ENCODE assay signal across 9 cellular contexts in genomic region chr22:22397292-22397870, GRCh38.
A peak's percentile ranks its signal among the peaks of the same experiment; 100 is the strongest.
DNase-seq lines count a peak whose midpoint lies in the region; ATAC-seq and TF ChIP-seq lines count a peak whose summit lies in the region.
"Had no signal": no experiment of that assay in that cellular context is flagged by ENCODE, and none has a peak within 500 bp of the region (broad histone marks: within the 10 kb centered on the region; RNA-seq: fewer than 3 reads in every experiment).

No MANE protein-coding gene starts in this region.

- peaks cover 52% of the 10 kb centered on the region for H3K4me1 ChIP-seq in BLaER1
- peaks cover 3% of the 10 kb centered on the region; the same call in 1 of the 2 replicates for H3K4me1 ChIP-seq in IMR-90 (ENCODE audit: control insufficient read depth, insufficient read depth, low read length)
- no peaks in the 10 kb centered on the region for H3K4me1 ChIP-seq in mucosa of descending colon (ENCODE audit: low read depth)

- no peak overlapping the region for H2BK20ac ChIP-seq in IMR-90 (ENCODE audit: low read depth, low read length)

- H4K91ac ChIP-seq in IMR-90 (ENCODE audit: insufficient read depth, low read depth, low read length) = no peak overlapping the region

- H4K8ac ChIP-seq in IMR-90 (ENCODE audit: low read depth in 2 of 2, low read length in 2 of 2) = no peak overlapping the region

- H3K36me3 ChIP-seq in BLaER1 (no peaks in the 10 kb centered on the region), IMR-90 (ENCODE audit: control insufficient read depth, insufficient read depth, low read length) (no peaks in the 10 kb centered on the region), mucosa of descending colon (ENCODE audit: low read depth) (no peaks in the 10 kb centered on the region)

- H2BK5ac ChIP-seq in IMR-90 (ENCODE audit: low read depth, low read length, poor library complexity, severe bottlenecking) = no peak overlapping the region

- TF ChIP-seq RAD21 in IMR-90 (IDR thresholded peaks at IDR 0.05; ENCODE audit: low read length) = no peak

- H3K9me1 ChIP-seq in IMR-90 (ENCODE audit: insufficient read depth, low read length) = no peaks in the 10 kb centered on the region

- CTCF ChIA-PET in IMR-90 (lab: Yijun Ruan, JAX) = no interaction called here

- H3K27me3 ChIP-seq in BLaER1 = no peaks in the 10 kb centered on the region
- H3K27me3 ChIP-seq in IMR-90 (ENCODE audit: control insufficient read depth, insufficient read depth, low read length) = peaks cover 12% of the 10 kb centered on the region

- no peak overlapping the region for H3K4me3 Mint-ChIP-seq in activated T-cell treated with anti-CD3 and anti-CD28 coated beads, Interleukin-2, amount 50 U/mL, for 24 hours
- H3K4me3 Mint-ChIP-seq: activated naive CD8-positive, alpha-beta T cell had no signal

- no peaks in the 10 kb centered on the region for H4K20me1 ChIP-seq in BLaER1
- H4K20me1 ChIP-seq in IMR-90 (ENCODE audit: insufficient read depth, low read length) = no peaks in the 10 kb centered on the region

- H3K27me3 Mint-ChIP-seq in activated T-cell treated with anti-CD3 and anti-CD28 coated beads, Interleukin-2, amount 50 U/mL, for 24 hours = peaks cover 5% of the 10 kb centered on the region

- no peak overlapping the region for H3K14ac ChIP-seq in IMR-90 (replicated peaks; ENCODE audit: low read depth, low read length)

- no peak overlapping the region for H2AK5ac ChIP-seq in IMR-90 (ENCODE audit: low read depth, low read length)

- 69% methylated on average over 2 of the region's 6 CpGs; no CpG with 5 or more reads in 1 of the 2 experiments for WGBS in IMR-90 (ENCODE audit: extremely low coverage in 2 of 2, insufficient read length in 1 of 2), 2 experiments

- H3K18ac ChIP-seq in IMR-90 (ENCODE audit: low read depth, low read length) = no peak overlapping the region

- no peak overlapping the region for H2AFZ ChIP-seq in IMR-90 (replicated peaks; ENCODE audit: low read length, poor library complexity)

- no peaks in the 10 kb centered on the region for H3K4me1 Mint-ChIP-seq in activated T-cell treated with anti-CD3 and anti-CD28 coated beads, Interleukin-2, amount 50 U/mL, for 24 hours (ENCODE audit: low read depth)

- in situ Hi-C loops in IMR-90 (cut with MboI; ENCODE audit: low sequenced_read_pairs) = loop anchor here (5.0 kb wide), 1 partner anchor 50 kb away; no protein-coding TSS in a partner anchor

- BruUV-seq in IMR-90 (replicated peaks; lab: Mats Ljungman, UMichigan) = no TSS peak

- no peak for TF ChIP-seq CTCF in IMR-90 (conservative IDR thresholded peaks at IDR 0.05; ENCODE audit: low read depth, low read length)
- no peak for TF ChIP-seq CTCF in mucosa of descending colon (IDR thresholded peaks at IDR 0.05)

- H3K4me2 ChIP-seq in BLaER1 (peak overlapping the region; percentile 87), IMR-90 (ENCODE audit: low read depth, low read length) (no peak overlapping the region)

- intact Hi-C loops in IMR-90 (cut with micrococcal nuclease) = no loop called here
- intact Hi-C loops in mucosa of descending colon (cut with DNase I, micrococcal nuclease) = no loop called here

- no peak overlapping the region for H3K56ac ChIP-seq in IMR-90 (ENCODE audit: extremely low read depth, insufficient read depth, low read length)

- H3K27ac Mint-ChIP-seq in activated T-cell treated with anti-CD3 and anti-CD28 coated beads, Interleukin-2, amount 50 U/mL, for 24 hours = no peak overlapping the region
- H3K27ac Mint-ChIP-seq: activated naive CD8-positive, alpha-beta T cell had no signal

- peaks cover 11% of the 10 kb centered on the region; the same call in 1 of the 2 replicates for H3K9me3 ChIP-seq in BLaER1
- H3K9me3 ChIP-seq in IMR-90 (ENCODE audit: control insufficient read depth, insufficient read depth, low read length) = no peaks in the 10 kb centered on the region
- H3K9me3 ChIP-seq in mucosa of descending colon = no peaks in the 10 kb centered on the region

- H4K5ac ChIP-seq in IMR-90 (ENCODE audit: low read depth, low read length) = no peak overlapping the region

- no peak for TF ChIP-seq POLR2A in IMR-90 (IDR thresholded peaks at IDR 0.05; ENCODE audit: low read depth, low read length)

- no peak overlapping the region for H3K4ac ChIP-seq in IMR-90 (ENCODE audit: low read depth, low read length)

- H3K23ac ChIP-seq in IMR-90 (ENCODE audit: low read depth, low read length) = no peak overlapping the region

- H3K9ac ChIP-seq in BLaER1 = 0 out of 2 replicates have a peak overlapping the region, but pooled peaks have one; percentile 27
- no peak overlapping the region for H3K9ac ChIP-seq in IMR-90 (ENCODE audit: low read depth, low read length)

- DNase-seq in IMR-90 = no peak
- DNase-seq in dermis blood vessel endothelial cell = peak; percentile 25
- DNase-seq in mucosa of descending colon = no peak
- DNase-seq in GOT3 (lab: John Stamatoyannopoulos, UW) = no peak
- no peak for DNase-seq in activated T-cell treated with anti-CD3 and anti-CD28 coated beads, Interleukin-2, amount 50 U/mL, for 24 hours
- no peak for DNase-seq in effector CD4-positive, alpha-beta T cell
- DNase-seq in NCI-H526 treated with DMSO at 0.1 percent for 48 hours (lab: John Stamatoyannopoulos, UW) = no peak

- H3K4me3 ChIP-seq in BLaER1 (no peak overlapping the region), IMR-90 (ENCODE audit: insufficient read depth, low read depth, low read length) (no peak overlapping the region), mucosa of descending colon (no peak overlapping the region)

- POLR2A ChIA-PET in IMR-90 (lab: Charles Lee; ENCODE audit: unreplicated experiment) = no interaction called here

- ATAC-seq in IMR-90 (ENCODE audit: low read depth) (peak; percentile 53), mucosa of descending colon (peak; percentile 34)

- no peaks in the 10 kb centered on the region for H3K36me3 Mint-ChIP-seq in activated T-cell treated with anti-CD3 and anti-CD28 coated beads, Interleukin-2, amount 50 U/mL, for 24 hours (ENCODE audit: low read depth)

- dilution Hi-C loops in IMR-90 (cut with HindIII; ENCODE audit: low sequenced_read_pairs, unreplicated experiment) = no loop called here

- no peaks in the 10 kb centered on the region for H3K9me3 Mint-ChIP-seq in activated T-cell treated with anti-CD3 and anti-CD28 coated beads, Interleukin-2, amount 50 U/mL, for 24 hours

- H3K27ac ChIP-seq in BLaER1 = peak overlapping the region; percentile 90
- no peak overlapping the region for H3K27ac ChIP-seq in IMR-90 (ENCODE audit: insufficient read depth, low read length)

- H3K79me1 ChIP-seq in IMR-90 (ENCODE audit: low read depth in 1 of 2, low read length in 2 of 2) = no peaks in the 10 kb centered on the region

- no peak overlapping the region for H2AK9ac ChIP-seq in IMR-90 (replicated peaks; ENCODE audit: low read depth, low read length, poor library complexity)

- H2BK120ac ChIP-seq in IMR-90 (ENCODE audit: low read depth, low read length) = no peak overlapping the region

- H2BK15ac ChIP-seq in IMR-90 (ENCODE audit: low read depth, low read length) = no peak overlapping the region

TF ChIP-seq in IMR-90, 13 proteins besides CTCF, POLR2A, EP300 and RAD21:
- TF ChIP-seq MXI1 (IDR thresholded peaks at IDR 0.05; ENCODE audit: borderline replicate concordance, low read depth, low read length) (no peak), RFX5 (IDR thresholded peaks at IDR 0.05; ENCODE audit: low read depth, low read length) (peak; percentile 45; the same call in 1 of the 2 replicates)
